ENCODE assay signal across 15 cellular contexts in genomic region chr22:38162881-38163843, GRCh38. TPM values are rescaled to one million over a fixed set of nuclear protein-coding genes. Genes with fewer than 3 reads are reported as not detected.
A peak's percentile ranks its signal among the peaks of the same experiment; 100 is the strongest.
DNase-seq lines count a peak whose midpoint lies in the region; ATAC-seq and TF ChIP-seq lines count a peak whose summit lies in the region.
"Had no signal": no experiment of that assay in that cellular context is flagged by ENCODE, and none has a peak within 500 bp of the region (broad histone marks: within the 10 kb centered on the region; RNA-seq: fewer than 3 reads in every experiment).

No MANE protein-coding gene starts in this region.

- peaks cover 13% of the 10 kb centered on the region for H3K36me3 Mint-ChIP-seq in activated CD8-positive, alpha-beta T cell treated with anti-CD3 and anti-CD28 coated beads, Interleukin-2, amount 10 ng/mL, durations not matched to agents 7 days and 5 days (ENCODE audit: low read depth)
- peaks cover 18% of the 10 kb centered on the region for H3K36me3 Mint-ChIP-seq in activated CD8-positive, alpha-beta T cell treated with anti-CD3 and anti-CD28 coated beads for 36 hours (ENCODE audit: low read depth)

- H3K27me3 ChIP-seq in Loucy (ENCODE audit: insufficient read depth, low read length, poor library complexity, severe bottlenecking) (no peaks in the 10 kb centered on the region), right cardiac atrium (ENCODE audit: control insufficient read depth, insufficient read depth) (no peaks in the 10 kb centered on the region), stomach (no peaks in the 10 kb centered on the region)
- H3K27me3 ChIP-seq: esophagus muscularis mucosa, suprapubic skin had no signal

- 65% methylated on average over 14 of the region's 14 CpGs for WGBS in right cardiac atrium
- WGBS in stomach, 5 donors, result 59 to 83% (median 62%) methylated on average over 10 to 14 of the region's 14 CpGs

- no peak overlapping the region for H3K4me3 ChIP-seq in Loucy (ENCODE audit: low read length, poor library complexity, severe bottlenecking)
- H3K4me3 ChIP-seq in right cardiac atrium (ENCODE audit: low read length), result no peak overlapping the region
- no peak overlapping the region for H3K4me3 ChIP-seq in stomach
- H3K4me3 ChIP-seq: esophagus muscularis mucosa, suprapubic skin had no signal

- H3K27ac Mint-ChIP-seq in activated CD8-positive, alpha-beta T cell treated with anti-CD3 and anti-CD28 coated beads, Interleukin-2, amount 10 ng/mL, durations not matched to agents 7 days and 5 days, result peak overlapping the region; percentile 31
- no peak overlapping the region for H3K27ac Mint-ChIP-seq in activated CD8-positive, alpha-beta T cell treated with anti-CD3 and anti-CD28 coated beads for 36 hours

- H3K9me3 ChIP-seq in Loucy (ENCODE audit: insufficient read depth, low read depth, low read length) (no peaks in the 10 kb centered on the region), right cardiac atrium (ENCODE audit: control insufficient read depth, low read length) (no peaks in the 10 kb centered on the region), stomach (no peaks in the 10 kb centered on the region)
- H3K9me3 ChIP-seq: esophagus muscularis mucosa, suprapubic skin had no signal

- H3K9me2 ChIP-seq in Loucy (replicated peaks; ENCODE audit: low read depth, low read length), result no peaks in the 10 kb centered on the region

- no peaks in the 10 kb centered on the region for H3F3A ChIP-seq in Loucy (ENCODE audit: low read depth)

- H2AFZ ChIP-seq in Loucy (ENCODE audit: low read length), result no peak overlapping the region

- H3K79me2 ChIP-seq in Loucy (ENCODE audit: insufficient read depth, low read length), result no peaks in the 10 kb centered on the region; the same call in 1 of the 2 replicates

- H3K4me3 Mint-ChIP-seq in activated CD8-positive, alpha-beta T cell treated with anti-CD3 and anti-CD28 coated beads, Interleukin-2, amount 10 ng/mL, durations not matched to agents 7 days and 5 days, result no peak overlapping the region
- H3K4me3 Mint-ChIP-seq in activated CD8-positive, alpha-beta T cell treated with anti-CD3 and anti-CD28 coated beads for 36 hours, result no peak overlapping the region
- H3K4me3 Mint-ChIP-seq: activated naive CD8-positive, alpha-beta T cell treated with anti-CD3 and anti-CD28 coated beads, Interleukin-2, amount 10 ng/mL, durations not matched to agents 7 days and 5 days had no signal

- H3K27me3 Mint-ChIP-seq in activated CD8-positive, alpha-beta T cell treated with anti-CD3 and anti-CD28 coated beads, Interleukin-2, amount 10 ng/mL, durations not matched to agents 7 days and 5 days (ENCODE audit: low read depth), result no peaks in the 10 kb centered on the region
- no peaks in the 10 kb centered on the region for H3K27me3 Mint-ChIP-seq in activated CD8-positive, alpha-beta T cell treated with anti-CD3 and anti-CD28 coated beads for 36 hours
- H3K27me3 Mint-ChIP-seq: activated naive CD8-positive, alpha-beta T cell treated with anti-CD3 and anti-CD28 coated beads, Interleukin-2, amount 10 ng/mL, durations not matched to agents 7 days and 5 days had no signal

- peak overlapping the region; percentile 39 for H3K4me2 ChIP-seq in Loucy (ENCODE audit: low read depth, low read length, poor library complexity, severe bottlenecking)

- intact Hi-C loops in activated CD8-positive, alpha-beta T cell treated with anti-CD3 and anti-CD28 coated beads for 36 hours (cut with micrococcal nuclease), result no loop called here
- intact Hi-C loops in right cardiac atrium (cut with DNase I), result loop anchor here in 1 of 4 donors (10.0 kb wide), 1 partner anchor 62 kb away; no protein-coding TSS in a partner anchor
- intact Hi-C loops in stomach (cut with DNase I; ENCODE audit: low total_unique reads), result no loop called here

- H3K27ac ChIP-seq in right cardiac atrium (ENCODE audit: low read length) (peak overlapping the region; percentile 71), stomach (peak overlapping the region; percentile 9 to 64 (median 44))
- H3K27ac ChIP-seq: esophagus muscularis mucosa, suprapubic skin had no signal

- H3K36me3 ChIP-seq in Loucy (ENCODE audit: insufficient read depth, low read length) (peaks cover 10% of the 10 kb centered on the region; the same call in 1 of the 2 replicates), stomach (peaks cover 0 to 10% (median 1%) of the 10 kb centered on the region in 4 donors)

- POLR2A ChIA-PET in activated CD8-positive, alpha-beta T cell treated with anti-CD3 and anti-CD28 coated beads, Interleukin-2, amount 10 ng/mL, durations not matched to agents 7 days and 5 days (lab: Charles Lee), result no interaction called here
- POLR2A ChIA-PET in activated CD8-positive, alpha-beta T cell treated with anti-CD3 and anti-CD28 coated beads for 36 hours (lab: Charles Lee), result interaction anchor here (1.0 kb wide), 1 partner anchor 14 kb away, joined by 3 read pairs; no protein-coding TSS in a partner anchor

- H3K9ac ChIP-seq in Loucy (ENCODE audit: low read depth, low read length, poor library complexity, severe bottlenecking), result no peak overlapping the region

- CTCF ChIA-PET in activated CD8-positive, alpha-beta T cell treated with anti-CD3 and anti-CD28 coated beads, Interleukin-2, amount 10 ng/mL, durations not matched to agents 7 days and 5 days (lab: Charles Lee), result no interaction called here
- CTCF ChIA-PET in activated CD8-positive, alpha-beta T cell treated with anti-CD3 and anti-CD28 coated beads for 36 hours (lab: Charles Lee), result interaction anchor here (1.7 kb wide), 1 partner anchor 111 kb away, joined by 4 read pairs; no protein-coding TSS in a partner anchor

- TF ChIP-seq EP300 in stomach (IDR thresholded peaks at IDR 0.05), result no peak

- no peak for DNase-seq in activated CD8-positive, alpha-beta T cell treated with anti-CD3 and anti-CD28 coated beads, Interleukin-2, amount 10 ng/mL, durations not matched to agents 7 days and 5 days
- DNase-seq in activated CD8-positive, alpha-beta T cell treated with anti-CD3 and anti-CD28 coated beads for 36 hours, result no peak
- no peak for DNase-seq in right cardiac atrium
- no peak for DNase-seq in stomach
- no peak for DNase-seq in NCI-H1048 (lab: John Stamatoyannopoulos, UW)
- DNase-seq in NCI-H187 treated with DMSO at 0.1 percent for 48 hours (lab: John Stamatoyannopoulos, UW), result no peak
- DNase-seq: activated CD4-positive, CD25-positive, alpha-beta regulatory T cell; activated naive CD8-positive, alpha-beta T cell treated with anti-CD3 and anti-CD28 coated beads, Interleukin-2, amount 10 ng/mL, durations not matched to agents 7 days and 5 days; NCI-H2081 treated with DMSO at 0.1 percent for 48 hours had no signal

- no peaks in the 10 kb centered on the region for H4K20me1 ChIP-seq in Loucy (ENCODE audit: insufficient read depth, low read length, poor library complexity, severe bottlenecking)

- no peak for ATAC-seq in activated CD8-positive, alpha-beta T cell treated with anti-CD3 and anti-CD28 coated beads, Interleukin-2, amount 10 ng/mL, durations not matched to agents 7 days and 5 days
- ATAC-seq in activated CD8-positive, alpha-beta T cell treated with anti-CD3 and anti-CD28 coated beads for 36 hours, result no peak
- peak; percentile 4 to 22 for ATAC-seq in right cardiac atrium
- no peak for ATAC-seq in GM18909 (IDR thresholded peaks at IDR 0.05; ENCODE audit: poor library complexity, unreplicated experiment)

- TF ChIP-seq CTCF in activated CD8-positive, alpha-beta T cell treated with anti-CD3 and anti-CD28 coated beads for 36 hours (IDR thresholded peaks at IDR 0.05), result no peak
- no peak for TF ChIP-seq CTCF in Loucy (conservative IDR thresholded peaks at IDR 0.05; ENCODE audit: low read length)
- TF ChIP-seq CTCF in stomach (IDR thresholded peaks at IDR 0.05), result no peak

- TF ChIP-seq POLR2A in stomach (IDR thresholded peaks at IDR 0.05), result no peak

- H3K4me1 Mint-ChIP-seq in activated CD8-positive, alpha-beta T cell treated with anti-CD3 and anti-CD28 coated beads, Interleukin-2, amount 10 ng/mL, durations not matched to agents 7 days and 5 days (ENCODE audit: low read depth), result peaks cover 23% of the 10 kb centered on the region
- peaks cover 5% of the 10 kb centered on the region for H3K4me1 Mint-ChIP-seq in activated CD8-positive, alpha-beta T cell treated with anti-CD3 and anti-CD28 coated beads for 36 hours (ENCODE audit: low read depth)

- no peaks in the 10 kb centered on the region for H3K9me3 Mint-ChIP-seq in activated CD8-positive, alpha-beta T cell treated with anti-CD3 and anti-CD28 coated beads, Interleukin-2, amount 10 ng/mL, durations not matched to agents 7 days and 5 days (ENCODE audit: insufficient read depth)
- H3K9me3 Mint-ChIP-seq in activated CD8-positive, alpha-beta T cell treated with anti-CD3 and anti-CD28 coated beads for 36 hours, result no peaks in the 10 kb centered on the region
- H3K9me3 Mint-ChIP-seq: activated naive CD8-positive, alpha-beta T cell treated with anti-CD3 and anti-CD28 coated beads, Interleukin-2, amount 10 ng/mL, durations not matched to agents 7 days and 5 days had no signal

- H3K4me1 ChIP-seq in Loucy (ENCODE audit: insufficient read depth, low read length, poor library complexity, severe bottlenecking), result peaks cover 19% of the 10 kb centered on the region
- peaks cover 14% of the 10 kb centered on the region for H3K4me1 ChIP-seq in right cardiac atrium (ENCODE audit: control insufficient read depth, insufficient read depth, low read length)
- peaks cover 13 to 40% (median 32%) of the 10 kb centered on the region in 4 donors for H3K4me1 ChIP-seq in stomach

RNA-seq across cellular contexts. Expression of gene PLA2G6, which starts 18.5 kb away (rescaled TPM):
- 10 to 100 TPM; 39.8 to 43.1 TPM for total RNA-seq in activated CD8-positive, alpha-beta T cell treated with anti-CD3 and anti-CD28 coated beads, Interleukin-2, amount 10 ng/mL, durations not matched to agents 7 days and 5 days
- total RNA-seq in activated CD8-positive, alpha-beta T cell treated with anti-CD3 and anti-CD28 coated beads for 36 hours, result 10 to 100 TPM; 52.4 to 53.6 TPM
- total RNA-seq in right cardiac atrium (10 to 100 TPM; 16.0 to 25.2 (median 17.6) TPM), stomach (10 to 100 TPM; 24.0 to 68.3 (median 30.0) TPM)
- polyA plus RNA-seq in right cardiac atrium (16.0 TPM), stomach (10 to 100 TPM in 2 of 3 donors, 1 to 10 TPM in 1; 6.0 to 24.8 (median 11.8) TPM)

RNA-seq across cellular contexts. Expression of gene MAFF, which starts 38.6 kb away (rescaled TPM):
- 1 to 10 TPM; 6.8 to 9.1 TPM for total RNA-seq in activated CD8-positive, alpha-beta T cell treated with anti-CD3 and anti-CD28 coated beads, Interleukin-2, amount 10 ng/mL, durations not matched to agents 7 days and 5 days
- total RNA-seq in activated CD8-positive, alpha-beta T cell treated with anti-CD3 and anti-CD28 coated beads for 36 hours, result 10 to 100 TPM; 12.5 to 13.7 TPM
- 10 to 100 TPM in 1 of 4 donors, 1 to 10 TPM in 3; 4.8 to 13.7 (median 7.1) TPM for total RNA-seq in right cardiac atrium
- polyA plus RNA-seq in right cardiac atrium, result 20.5 TPM
- total RNA-seq in stomach, result 100 to 1,000 TPM in 2 of 5 donors, 10 to 100 TPM in 1, 1 to 10 TPM in 1, under 1 TPM in 1; 0.58 to 130 (median 58.9) TPM
- polyA plus RNA-seq in stomach, result 10 to 100 TPM; 16.0 to 65.7 (median 35.7) TPM

RNA-seq across cellular contexts. Expression of gene BAIAP2L2, which starts 52.7 kb away (rescaled TPM):
- under 1 TPM; 0.47 to 0.58 TPM for total RNA-seq in activated CD8-positive, alpha-beta T cell treated with anti-CD3 and anti-CD28 coated beads, Interleukin-2, amount 10 ng/mL, durations not matched to agents 7 days and 5 days
- under 1 TPM; 0.61 to 0.67 TPM for total RNA-seq in activated CD8-positive, alpha-beta T cell treated with anti-CD3 and anti-CD28 coated beads for 36 hours
- total RNA-seq in right cardiac atrium (under 1 TPM in 2 of 4 donors, not detected in 2; 0.17 to 0.53 TPM), stomach (100 to 1,000 TPM in 1 of 5 donors, 10 to 100 TPM in 2, 1 to 10 TPM in 2; 1.3 to 397 (median 12.2) TPM)
- polyA plus RNA-seq in right cardiac atrium (0.20 TPM), stomach (1 to 10 TPM; 1.2 to 6.8 (median 4.0) TPM)
- total RNA-seq: A172, skeletal muscle tissue had no signal

Comparison
In these comparisons a context has a peak if more than half of its experiments do, and no peak if none do; other contexts are left out.
1. ATAC-seq: peak in right cardiac atrium (2 of 2); none in activated CD8-positive, alpha-beta T cell treated with anti-CD3 and anti-CD28 coated beads, Interleukin-2, amount 10 ng/mL, durations not matched to agents 7 days and 5 days (single experiment), activated CD8-positive, alpha-beta T cell treated with anti-CD3 and anti-CD28 coated beads for 36 hours (single experiment) and GM18909 (single experiment).